15 cellular contexts compared by ENCODE assay signal in genomic region chr4:25299476-25300203, GRCh38. TPM values are rescaled to one million over a fixed set of nuclear protein-coding genes. Genes with fewer than 3 reads are reported as not detected.
DNase-seq lines count a peak whose midpoint lies in the region; ATAC-seq lines count a peak whose summit lies in the region.
"Had no signal": no experiment of that assay in that cellular context is flagged by ENCODE, and none has a peak within 500 bp of the region (broad histone marks: within the 10 kb centered on the region; RNA-seq: fewer than 3 reads in every experiment).

No MANE protein-coding gene starts in this region.

- H3K36me3 Mint-ChIP-seq in activated naive CD4-positive, alpha-beta T cell treated with anti-CD3 and anti-CD28 coated beads for 36 hours (ENCODE audit: low read depth), result no peaks in the 10 kb centered on the region
- H3K36me3 Mint-ChIP-seq: activated CD8-positive, alpha-beta memory T cell treated with anti-CD3 and anti-CD28 coated beads, Interleukin-2, amount 10 ng/mL, durations not matched to agents 7 days and 5 days had no signal

- peak overlapping the region; percentile 1 for H3K4me3 ChIP-seq in mucosa of stomach (ENCODE audit: low read length)
- H3K4me3 ChIP-seq: esophagus muscularis mucosa, SJCRH30 had no signal

- H3K27me3 ChIP-seq in mucosa of stomach (ENCODE audit: control insufficient read depth, insufficient read depth, low read length), result no peaks in the 10 kb centered on the region
- H3K27me3 ChIP-seq: SJCRH30 had no signal

- peaks cover 6% of the 10 kb centered on the region for H3K4me1 ChIP-seq in mucosa of stomach (ENCODE audit: control insufficient read depth, insufficient read depth, low read length)
- H3K4me1 ChIP-seq: esophagus muscularis mucosa, SJCRH30 had no signal

- H3K4me1 Mint-ChIP-seq in activated naive CD4-positive, alpha-beta T cell treated with anti-CD3 and anti-CD28 coated beads for 36 hours (ENCODE audit: low read depth), result no peaks in the 10 kb centered on the region
- H3K4me1 Mint-ChIP-seq: activated CD8-positive, alpha-beta memory T cell treated with anti-CD3 and anti-CD28 coated beads, Interleukin-2, amount 10 ng/mL, durations not matched to agents 7 days and 5 days had no signal

- no peak for ATAC-seq in HG03135 (IDR thresholded peaks at IDR 0.05; ENCODE audit: unreplicated experiment)
- ATAC-seq: activated CD8-positive, alpha-beta memory T cell treated with anti-CD3 and anti-CD28 coated beads, Interleukin-2, amount 10 ng/mL, durations not matched to agents 7 days and 5 days had no signal

- no peaks in the 10 kb centered on the region for H3K9me3 Mint-ChIP-seq in activated naive CD4-positive, alpha-beta T cell treated with anti-CD3 and anti-CD28 coated beads for 36 hours

- DNase-seq in DMS53 (lab: John Stamatoyannopoulos, UW), result peak; percentile 96
- peak; percentile 56 for DNase-seq in NCI-H2196 (lab: John Stamatoyannopoulos, UW; ENCODE audit: unreplicated experiment)
- DNase-seq in epithelial cell of prostate (ENCODE audit: low read depth, low spot score), result peak; percentile 58
- no peak for DNase-seq in midbrain (lab: John Stamatoyannopoulos, UW)
- DNase-seq in stimulated activated CD4-positive, alpha-beta T cell treated with anti-CD3 and anti-CD28 coated beads, Interleukin-12 subunit alpha, Interleukin-12 subunit beta, amount 100 ng/mL, for 4 hours, result no peak
- no peak for DNase-seq in activated naive CD4-positive, alpha-beta T cell treated with anti-CD3 and anti-CD28 coated beads for 36 hours
- DNase-seq: activated CD8-positive, alpha-beta memory T cell treated with anti-CD3 and anti-CD28 coated beads, Interleukin-2, amount 10 ng/mL, durations not matched to agents 7 days and 5 days; central memory CD4-positive, alpha-beta T cell; NCI-H774; SJCRH30 had no signal

- peaks cover 6% of the 10 kb centered on the region for H3K27me3 Mint-ChIP-seq in activated naive CD4-positive, alpha-beta T cell treated with anti-CD3 and anti-CD28 coated beads for 36 hours (ENCODE audit: low read depth)

- no peak overlapping the region for H3K27ac Mint-ChIP-seq in activated naive CD4-positive, alpha-beta T cell treated with anti-CD3 and anti-CD28 coated beads for 36 hours
- H3K27ac Mint-ChIP-seq: activated CD8-positive, alpha-beta memory T cell treated with anti-CD3 and anti-CD28 coated beads, Interleukin-2, amount 10 ng/mL, durations not matched to agents 7 days and 5 days; activated naive CD8-positive, alpha-beta T cell had no signal

- CTCF ChIA-PET in activated naive CD4-positive, alpha-beta T cell treated with anti-CD3 and anti-CD28 coated beads for 36 hours (lab: Charles Lee), result interaction anchor here (1.1 to 1.7 kb wide), 2 partner anchors 13 to 153 kb away, joined by 4 to 9 read pairs; partner anchors contain the start of gene ZCCHC4

- H3K9me3 ChIP-seq in mucosa of stomach (ENCODE audit: control insufficient read depth, low read length), result no peaks in the 10 kb centered on the region
- H3K9me3 ChIP-seq: esophagus muscularis mucosa, SJCRH30 had no signal

- no peaks in the 10 kb centered on the region for H3K36me3 ChIP-seq in mucosa of stomach (ENCODE audit: control insufficient read depth, insufficient read depth, low read length)
- H3K36me3 ChIP-seq: esophagus muscularis mucosa, SJCRH30 had no signal

- peak overlapping the region; percentile 1 for H3K27ac ChIP-seq in epithelial cell of prostate
- H3K27ac ChIP-seq: esophagus muscularis mucosa, HL-60, SJCRH30 had no signal

- H3K9ac ChIP-seq in mucosa of stomach (ENCODE audit: low read length), result no peak overlapping the region

- no peak overlapping the region for H3K4me3 Mint-ChIP-seq in activated naive CD4-positive, alpha-beta T cell treated with anti-CD3 and anti-CD28 coated beads for 36 hours
- H3K4me3 Mint-ChIP-seq: activated CD8-positive, alpha-beta memory T cell treated with anti-CD3 and anti-CD28 coated beads, Interleukin-2, amount 10 ng/mL, durations not matched to agents 7 days and 5 days; activated naive CD8-positive, alpha-beta T cell had no signal

- intact Hi-C loops in activated naive CD4-positive, alpha-beta T cell treated with anti-CD3 and anti-CD28 coated beads for 36 hours (cut with micrococcal nuclease), result no loop called here

RNA-seq across cellular contexts. Expression of gene ZCCHC4, which starts 12.9 kb away (rescaled TPM):
- 10 to 100 TPM; 10.5 to 11.9 TPM for total RNA-seq in activated naive CD4-positive, alpha-beta T cell treated with anti-CD3 and anti-CD28 coated beads for 36 hours

Comparison
In these comparisons a context has a peak if more than half of its experiments do, and no peak if none do; other contexts are left out.
1. DNase-seq: peak in DMS53 (single experiment), NCI-H2196 (single experiment) and epithelial cell of prostate (single experiment); none in midbrain (single experiment), stimulated activated CD4-positive, alpha-beta T cell treated with anti-CD3 and anti-CD28 coated beads, Interleukin-12 subunit alpha, Interleukin-12 subunit beta, amount 100 ng/mL, for 4 hours (single experiment) and activated naive CD4-positive, alpha-beta T cell treated with anti-CD3 and anti-CD28 coated beads for 36 hours (single experiment).